In the genomic region with DNA sequence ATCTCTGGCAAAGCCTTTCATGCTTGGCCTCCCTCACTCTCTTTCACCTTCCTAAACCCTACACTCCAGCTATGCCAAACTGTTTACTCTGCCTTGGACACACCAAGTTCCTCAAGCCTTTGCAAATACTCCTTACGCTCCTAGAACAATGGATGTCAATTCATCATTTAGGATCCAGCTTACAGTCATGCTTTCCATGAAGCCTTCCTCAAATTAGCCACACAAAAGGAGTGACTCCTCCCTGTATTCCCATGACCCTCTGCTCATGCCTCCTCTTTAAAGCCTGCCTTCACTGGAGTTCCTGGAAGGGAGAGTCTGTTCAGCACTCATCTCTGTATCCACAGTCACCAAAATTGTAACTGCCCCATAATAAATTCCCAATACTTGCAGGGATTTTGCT, we compare ENCODE assay signal across 8 cellular contexts. TPM values are rescaled to one million over a fixed set of nuclear protein-coding genes. Genes with fewer than 3 reads are reported as not detected.
DNase-seq lines count a peak whose midpoint lies in the region; ATAC-seq and TF ChIP-seq lines count a peak whose summit lies in the region.

No MANE protein-coding gene starts in this region.

- H3K36me3 ChIP-seq in heart right ventricle (no peaks in the 10 kb centered on the region), upper lobe of right lung (no peaks in the 10 kb centered on the region), spleen (peaks cover 0 to 4% (median 0%) of the 10 kb centered on the region in 6 donors)

- TF ChIP-seq POLR2A in spleen (IDR thresholded peaks at IDR 0.05): no peak

- H3K9me3 ChIP-seq in heart right ventricle (no peaks in the 10 kb centered on the region), upper lobe of right lung (no peaks in the 10 kb centered on the region), spleen (no peaks in the 10 kb centered on the region)

- DNase-seq in heart right ventricle (no peak), left cardiac atrium (no peak), fibroblast of pulmonary artery (ENCODE audit: low read depth) (peak; percentile 13), upper lobe of right lung (no peak), spleen (no peak)
- no peak for DNase-seq in stimulated activated CD4-positive, alpha-beta T cell treated with anti-CD3 and anti-CD28 coated beads, Interleukin-4, amount 100 ng/mL, for 24 hours

- intact Hi-C loops in heart right ventricle (cut with DNase I) (loop anchor here in 7 of 10 donors (2.0 to 10.0 kb wide), 6 partner anchors 54 to 1088 kb away; partner anchors contain the start of gene YPEL5 (in 1 of the 7)), left cardiac atrium (cut with DNase I) (loop anchor here in 1 of 2 donors (5.0 kb wide), 1 partner anchor 89 kb away; no protein-coding TSS in a partner anchor), upper lobe of right lung (cut with DNase I) (no loop called here), spleen (cut with DNase I; ENCODE audit: low total_unique reads) (loop anchor here (10.0 kb wide), 1 partner anchor 82 kb away; no protein-coding TSS in a partner anchor)

- 69 to 88% methylated on average over 1 of the region's 1 CpG for WGBS in heart right ventricle, 2 donors
- 86 to 97% (median 94%) methylated on average over 1 of the region's 1 CpG for WGBS in spleen, 5 donors

- H3K4me1 ChIP-seq in heart right ventricle (peaks cover 0 to 60% (median 39%) of the 10 kb centered on the region in 9 donors), upper lobe of right lung (peaks cover 6% of the 10 kb centered on the region), spleen (peaks cover 9 to 46% (median 34%) of the 10 kb centered on the region in 6 donors)

- H3K27ac ChIP-seq in heart right ventricle (peak overlapping the region in 8 of 10 donors; percentile 48 to 96 (median 70)), VCaP (peak overlapping the region; percentile 75), upper lobe of right lung (peak overlapping the region; percentile 34), spleen (peak overlapping the region in 3 of 8 donors; percentile 49 to 84 (median 77))

- H3K4me3 ChIP-seq in heart right ventricle (peak overlapping the region in 7 of 10 donors; percentile 51 to 91 (median 72)), fibroblast of pulmonary artery (replicated peaks; ENCODE audit: low read depth, low read length) (no peak overlapping the region), upper lobe of right lung (peak overlapping the region; percentile 84), spleen (peak overlapping the region in 3 of 8 donors; percentile 64 to 85 (median 74))

- no peak for ATAC-seq in heart right ventricle
- ATAC-seq in left cardiac atrium: no peak
- ATAC-seq in upper lobe of right lung: no peak
- ATAC-seq in HG02588 (IDR thresholded peaks at IDR 0.05; ENCODE audit: unreplicated experiment): no peak

- TF ChIP-seq CTCF in heart right ventricle (IDR thresholded peaks at IDR 0.05) (no peak), VCaP (conservative IDR thresholded peaks at IDR 0.05) (no peak), fibroblast of pulmonary artery (IDR thresholded peaks at IDR 0.05; ENCODE audit: low read length, missing control alignments) (no peak), upper lobe of right lung (IDR thresholded peaks at IDR 0.05) (no peak), spleen (IDR thresholded peaks at IDR 0.05 in 8 of 11, conservative IDR thresholded peaks at IDR 0.05 in 3 of 11) (no peak)

- H3K27me3 ChIP-seq in heart right ventricle (no peaks in the 10 kb centered on the region), upper lobe of right lung (no peaks in the 10 kb centered on the region), spleen (replicated peaks in 1 of 7) (no peaks in the 10 kb centered on the region)

RNA-seq across cellular contexts. Expression of gene EHD3, which starts 0.7 kb away (rescaled TPM):
- 10 to 100 TPM; 12.5 to 40.9 (median 26.5) TPM for total RNA-seq in heart right ventricle
- 1 to 10 TPM; 5.3 to 7.9 TPM for polyA plus RNA-seq in heart right ventricle
- total RNA-seq in left cardiac atrium: 10 to 100 TPM in 1 of 2 donors, 1 to 10 TPM in 1; 8.1 to 11.7 TPM
- total RNA-seq in upper lobe of right lung: 13.0 TPM
- 10 to 100 TPM; 13.5 to 27.2 (median 15.6) TPM for total RNA-seq in spleen
- 1 to 10 TPM; 4.6 to 8.7 (median 6.7) TPM for polyA plus RNA-seq in spleen

RNA-seq across cellular contexts. Expression of gene CAPN14, which starts 15.9 kb away (rescaled TPM):
- total RNA-seq in heart right ventricle: under 1 TPM in 9 of 10 donors, not detected in 1; 0.08 to 0.46 (median 0.25) TPM
- under 1 TPM; 0.09 to 0.37 TPM for polyA plus RNA-seq in heart right ventricle
- under 1 TPM; 0.12 to 0.26 TPM for total RNA-seq in left cardiac atrium
- 0.26 TPM for total RNA-seq in upper lobe of right lung
- 1 to 10 TPM in 3 of 7 donors, under 1 TPM in 4; 0.26 to 2.7 (median 0.97) TPM for total RNA-seq in spleen
- under 1 TPM; 0.56 to 0.98 (median 0.64) TPM for polyA plus RNA-seq in spleen
